ENCODE assay signal across 13 cellular contexts in genomic region chr1:55727010-55727409, GRCh38.
DNase-seq lines count a peak whose midpoint lies in the region; ATAC-seq and FAIRE-seq lines count a peak whose summit lies in the region.
"Had no signal": no experiment of that assay in that cellular context is flagged by ENCODE, and none has a peak within 500 bp of the region (broad histone marks: within the 10 kb centered on the region; RNA-seq: fewer than 3 reads in every experiment).

No MANE protein-coding gene starts in this region.

- in situ Hi-C loops in ACHN (cut with HindIII; ENCODE audit: low pct_ligation_motif_present, low pct_unique_long_range_greater_than_20kb, low sequenced_read_pairs), result no loop called here

- DNase-seq in ACHN (peak; percentile 14), HTR-8/SVneo (ENCODE audit: insufficient read length, low spot score) (peak; percentile 36), amniotic epithelial cell (ENCODE audit: low read depth) (peak; percentile 39), iPS-NIHi11 (ENCODE audit: low spot score) (peak; percentile 21), HUDEP-2 (lab: John Stamatoyannopoulos, UW; ENCODE audit: unreplicated experiment in 76 of 76) (no peak), NK-92 (lab: John Stamatoyannopoulos, UW; ENCODE audit: unreplicated experiment) (no peak), head of caudate nucleus (no peak)
- DNase-seq: body of pancreas; midbrain; stimulated activated CD4-positive, alpha-beta T cell treated with anti-CD3 and anti-CD28 coated beads, Interleukin-1b, Interleukin-23, amount 100 ng/mL, for 48 hours; T-helper 2 cell; upper lobe of left lung had no signal

- intact Hi-C loops in head of caudate nucleus (cut with DNase I), result no loop called here

- no peak for ATAC-seq in GM18858 (IDR thresholded peaks at IDR 0.05; ENCODE audit: unreplicated experiment)
- ATAC-seq: body of pancreas had no signal

- no peak for FAIRE-seq in HTR-8/SVneo (lab: Jason Lieb, UNC)

Comparison
In these comparisons a context has a peak if more than half of its experiments do, and no peak if none do; other contexts are left out.
1. DNase-seq: peak in ACHN (single experiment), HTR-8/SVneo (single experiment), amniotic epithelial cell (single experiment) and iPS-NIHi11 (single experiment); none in HUDEP-2 (0 of 76), NK-92 (single experiment) and head of caudate nucleus (0 of 42).